ENCODE assay signal across 8 cellular contexts in genomic region chr14:105087308-105087962, GRCh38. TPM values are rescaled to one million over a fixed set of nuclear protein-coding genes. Genes with fewer than 3 reads are reported as not detected.
A peak's percentile ranks its signal among the peaks of the same experiment; 100 is the strongest.
DNase-seq lines count a peak whose midpoint lies in the region; ATAC-seq, FAIRE-seq and TF ChIP-seq lines count a peak whose summit lies in the region.

No MANE protein-coding gene starts in this region.

- H3K4me3 Mint-ChIP-seq in activated CD4-positive, alpha-beta T cell treated with anti-CD3 and anti-CD28 coated beads, Interleukin-2, amount 10 ng/mL, durations not matched to agents 24 days and 14 days: peak overlapping the region; percentile 81
- H3K4me3 Mint-ChIP-seq in stimulated activated naive B cell treated with anti-CD40 and anti-IgM and Interleukin-4, amounts not matched to agents 10 μg/mL and 1 μg/mL and 100 μg/mL, for 72 hours: peak overlapping the region; percentile 77 to 84

- dilution Hi-C loops in keratinocyte (cut with MboI; ENCODE audit: extremely low pct_ligation_motif_present, low sequenced_read_pairs): no loop called here

- intact Hi-C loops in activated CD4-positive, alpha-beta T cell treated with anti-CD3 and anti-CD28 coated beads, Interleukin-2, amount 10 ng/mL, durations not matched to agents 24 days and 14 days (cut with micrococcal nuclease): loop anchor here (2.0 kb wide), 1 partner anchor 17 kb away; no protein-coding TSS in a partner anchor

- H3K9me2 ChIP-seq in Loucy (replicated peaks; ENCODE audit: low read depth, low read length): no peaks in the 10 kb centered on the region

- H3F3A ChIP-seq in Loucy (ENCODE audit: low read depth): 0 out of 2 replicates have a peak, but pooled peaks cover 3% of the 10 kb centered on the region

- H3K4me3 ChIP-seq in Loucy (ENCODE audit: low read length, poor library complexity, severe bottlenecking): no peak overlapping the region
- peak overlapping the region; percentile 56 for H3K4me3 ChIP-seq in brain microvascular endothelial cell (ENCODE audit: low read depth, low read length)
- H3K4me3 ChIP-seq in keratinocyte (ENCODE audit: control insufficient read depth in 2 of 3, extremely low read depth in 1 of 3, insufficient read depth in 2 of 3, low read depth in 1 of 3, low read length in 3 of 3): peak overlapping the region; percentile 50 to 63 (median 53)

- FAIRE-seq in keratinocyte (lab: Jason Lieb, UNC): no peak

- H3K9ac ChIP-seq in Loucy (ENCODE audit: low read depth, low read length, poor library complexity, severe bottlenecking) (no peak overlapping the region), keratinocyte (ENCODE audit: control insufficient read depth, extremely low read depth, insufficient read depth, low read length) (peak overlapping the region; percentile 67)

- DNase-seq in activated CD4-positive, alpha-beta T cell treated with anti-CD3 and anti-CD28 coated beads, Interleukin-2, amount 10 ng/mL, durations not matched to agents 24 days and 14 days: peak; percentile 77
- no peak for DNase-seq in activated CD4-positive, alpha-beta T cell treated with anti-CD3 and anti-CD28 coated beads, Interleukin-2, amount 50 U/mL, for 4 hours
- peak; percentile 16 for DNase-seq in brain microvascular endothelial cell
- no peak for DNase-seq in keratinocyte (ENCODE audit: low read depth, low spot score)
- DNase-seq in stimulated activated naive B cell treated with anti-CD40 and anti-IgM and Interleukin-4, amounts not matched to agents 10 μg/mL and 1 μg/mL and 100 μg/mL, for 72 hours: no peak
- DNase-seq in NCI-H2196 (lab: John Stamatoyannopoulos, UW; ENCODE audit: unreplicated experiment): no peak

- peak overlapping the region; percentile 60 for H3K27ac Mint-ChIP-seq in activated CD4-positive, alpha-beta T cell treated with anti-CD3 and anti-CD28 coated beads, Interleukin-2, amount 10 ng/mL, durations not matched to agents 24 days and 14 days
- H3K27ac Mint-ChIP-seq in stimulated activated naive B cell treated with anti-CD40 and anti-IgM and Interleukin-4, amounts not matched to agents 10 μg/mL and 1 μg/mL and 100 μg/mL, for 72 hours: no peak overlapping the region

- peak; percentile 33 to 40 for ATAC-seq in stimulated activated naive B cell treated with anti-CD40 and anti-IgM and Interleukin-4, amounts not matched to agents 10 μg/mL and 1 μg/mL and 100 μg/mL, for 72 hours (replicated peaks)
- ATAC-seq in HG03354 (IDR thresholded peaks at IDR 0.05; ENCODE audit: poor library complexity, severe bottlenecking, unreplicated experiment): no peak

- TF ChIP-seq CTCF in Loucy (conservative IDR thresholded peaks at IDR 0.05; ENCODE audit: low read length): no peak
- TF ChIP-seq CTCF in brain microvascular endothelial cell (IDR thresholded peaks at IDR 0.05; ENCODE audit: low read depth, low read length, missing control alignments): no peak
- TF ChIP-seq CTCF in keratinocyte (optimal IDR thresholded peaks at IDR 0.05 in 1 of 3, IDR thresholded peaks at IDR 0.05 in 1 of 3, conservative IDR thresholded peaks at IDR 0.05 in 1 of 3; ENCODE audit: extremely low read depth in 1 of 3, insufficient read depth in 2 of 3, low read length in 3 of 3): no peak

- H3K79me2 ChIP-seq in Loucy (ENCODE audit: insufficient read depth, low read length) (no peaks in the 10 kb centered on the region), keratinocyte (ENCODE audit: control insufficient read depth, insufficient read depth, low read length) (no peaks in the 10 kb centered on the region)

- no peaks in the 10 kb centered on the region for H3K36me3 ChIP-seq in Loucy (ENCODE audit: insufficient read depth, low read length)
- no peaks in the 10 kb centered on the region for H3K36me3 ChIP-seq in brain microvascular endothelial cell (replicated peaks)
- H3K36me3 ChIP-seq in keratinocyte (ENCODE audit: control insufficient read depth in 2 of 2, extremely low read depth in 1 of 2, insufficient read depth in 2 of 2, low read length in 2 of 2): no peaks in the 10 kb centered on the region

- H3K9me1 ChIP-seq in keratinocyte (ENCODE audit: control insufficient read depth, extremely low read depth, insufficient read depth, low read length): no peaks in the 10 kb centered on the region

- H3K9me3 ChIP-seq in Loucy (ENCODE audit: insufficient read depth, low read depth, low read length): no peaks in the 10 kb centered on the region
- H3K9me3 ChIP-seq in keratinocyte (ENCODE audit: control insufficient read depth, low read depth, low read length): no peaks in the 10 kb centered on the region

- in situ Hi-C loops in brain microvascular endothelial cell (cut with HindIII; ENCODE audit: low pct_ligation_motif_present, low sequenced_read_pairs): no loop called here

- H3K27ac ChIP-seq in brain microvascular endothelial cell (no peak overlapping the region), keratinocyte (ENCODE audit: control insufficient read depth, insufficient read depth, low read length) (peak overlapping the region; percentile 47)

- peaks cover 18% of the 10 kb centered on the region for H3K27me3 Mint-ChIP-seq in activated CD4-positive, alpha-beta T cell treated with anti-CD3 and anti-CD28 coated beads, Interleukin-2, amount 10 ng/mL, durations not matched to agents 24 days and 14 days
- H3K27me3 Mint-ChIP-seq in stimulated activated naive B cell treated with anti-CD40 and anti-IgM and Interleukin-4, amounts not matched to agents 10 μg/mL and 1 μg/mL and 100 μg/mL, for 72 hours: peaks cover 16 to 19% of the 10 kb centered on the region in 2 donors

- H2AFZ ChIP-seq in Loucy (ENCODE audit: low read length) (no peak overlapping the region), keratinocyte (ENCODE audit: control insufficient read depth, low read length) (peak overlapping the region; percentile 33)

- peaks cover 6% of the 10 kb centered on the region for H3K4me1 ChIP-seq in Loucy (ENCODE audit: insufficient read depth, low read length, poor library complexity, severe bottlenecking)
- peaks cover 37% of the 10 kb centered on the region for H3K4me1 ChIP-seq in keratinocyte (ENCODE audit: control insufficient read depth, extremely low read depth, insufficient read depth, low read length)

- H3K36me3 Mint-ChIP-seq in activated CD4-positive, alpha-beta T cell treated with anti-CD3 and anti-CD28 coated beads, Interleukin-2, amount 10 ng/mL, durations not matched to agents 24 days and 14 days (ENCODE audit: low read depth): no peaks in the 10 kb centered on the region
- H3K36me3 Mint-ChIP-seq in stimulated activated naive B cell treated with anti-CD40 and anti-IgM and Interleukin-4, amounts not matched to agents 10 μg/mL and 1 μg/mL and 100 μg/mL, for 72 hours: no peaks in the 10 kb centered on the region

- no peaks in the 10 kb centered on the region for H3K9me3 Mint-ChIP-seq in activated CD4-positive, alpha-beta T cell treated with anti-CD3 and anti-CD28 coated beads, Interleukin-2, amount 10 ng/mL, durations not matched to agents 24 days and 14 days
- H3K9me3 Mint-ChIP-seq in stimulated activated naive B cell treated with anti-CD40 and anti-IgM and Interleukin-4, amounts not matched to agents 10 μg/mL and 1 μg/mL and 100 μg/mL, for 72 hours: no peaks in the 10 kb centered on the region

- H3K27me3 ChIP-seq in Loucy (ENCODE audit: insufficient read depth, low read length, poor library complexity, severe bottlenecking) (no peaks in the 10 kb centered on the region), brain microvascular endothelial cell (replicated peaks) (no peaks in the 10 kb centered on the region), keratinocyte (ENCODE audit: control insufficient read depth, extremely low read depth, insufficient read depth, low read length) (peaks cover 10% of the 10 kb centered on the region)

- H3K4me2 ChIP-seq in Loucy (ENCODE audit: low read depth, low read length, poor library complexity, severe bottlenecking) (peak overlapping the region; percentile 32), keratinocyte (ENCODE audit: control insufficient read depth, extremely low read depth, insufficient read depth, low read depth, low read length) (peak overlapping the region; percentile 74)

- H4K20me1 ChIP-seq in Loucy (ENCODE audit: insufficient read depth, low read length, poor library complexity, severe bottlenecking) (no peaks in the 10 kb centered on the region), keratinocyte (ENCODE audit: control insufficient read depth, extremely low read depth, insufficient read depth, low read length) (no peaks in the 10 kb centered on the region)

- peaks cover 14% of the 10 kb centered on the region for H3K4me1 Mint-ChIP-seq in activated CD4-positive, alpha-beta T cell treated with anti-CD3 and anti-CD28 coated beads, Interleukin-2, amount 10 ng/mL, durations not matched to agents 24 days and 14 days
- H3K4me1 Mint-ChIP-seq in stimulated activated naive B cell treated with anti-CD40 and anti-IgM and Interleukin-4, amounts not matched to agents 10 μg/mL and 1 μg/mL and 100 μg/mL, for 72 hours: peaks cover 16 to 25% of the 10 kb centered on the region in 2 donors

RNA-seq across cellular contexts. Expression of gene GPR132, which starts 22.2 kb away (rescaled TPM):
- 25.8 and 31.5 TPM in 2 replicates for total RNA-seq in activated CD4-positive, alpha-beta T cell treated with anti-CD3 and anti-CD28 coated beads, Interleukin-2, amount 10 ng/mL, durations not matched to agents 24 days and 14 days
- not detected in 3 replicates for polyA plus RNA-seq in keratinocyte
- not detected for polyA plus RNA-seq in keratinocyte (2011; ENCODE audit: low read depth)
- polyA plus RNA-seq in keratinocyte (2011; cell fraction: cytosol; rRNA removed): not detected in 2 replicates
- not detected in 2 replicates for polyA plus RNA-seq in keratinocyte (2011; cell fraction: nucleus; rRNA removed)
- 0.39 and 1.2 TPM in 2 replicates for polyA plus RNA-seq in keratinocyte (2012; ENCODE audit: low replicate concordance)
- not detected in 3 replicates for polyA minus RNA-seq in keratinocyte
- polyA minus RNA-seq in keratinocyte (2011; cell fraction: cytosol; rRNA and poly(A)+ RNA removed): not detected
- not detected in 2 replicates for polyA minus RNA-seq in keratinocyte (2011; cell fraction: nucleus; rRNA and poly(A)+ RNA removed)

Comparison
In these comparisons a context has a peak if more than half of its experiments do, and no peak if none do; other contexts are left out.
1. DNase-seq: peak in activated CD4-positive, alpha-beta T cell treated with anti-CD3 and anti-CD28 coated beads, Interleukin-2, amount 10 ng/mL, durations not matched to agents 24 days and 14 days (single experiment) and brain microvascular endothelial cell (single experiment); none in activated CD4-positive, alpha-beta T cell treated with anti-CD3 and anti-CD28 coated beads, Interleukin-2, amount 50 U/mL, for 4 hours (0 of 2), keratinocyte (single experiment), stimulated activated naive B cell treated with anti-CD40 and anti-IgM and Interleukin-4, amounts not matched to agents 10 μg/mL and 1 μg/mL and 100 μg/mL, for 72 hours (single experiment) and NCI-H2196 (single experiment).